In the genomic region with DNA sequence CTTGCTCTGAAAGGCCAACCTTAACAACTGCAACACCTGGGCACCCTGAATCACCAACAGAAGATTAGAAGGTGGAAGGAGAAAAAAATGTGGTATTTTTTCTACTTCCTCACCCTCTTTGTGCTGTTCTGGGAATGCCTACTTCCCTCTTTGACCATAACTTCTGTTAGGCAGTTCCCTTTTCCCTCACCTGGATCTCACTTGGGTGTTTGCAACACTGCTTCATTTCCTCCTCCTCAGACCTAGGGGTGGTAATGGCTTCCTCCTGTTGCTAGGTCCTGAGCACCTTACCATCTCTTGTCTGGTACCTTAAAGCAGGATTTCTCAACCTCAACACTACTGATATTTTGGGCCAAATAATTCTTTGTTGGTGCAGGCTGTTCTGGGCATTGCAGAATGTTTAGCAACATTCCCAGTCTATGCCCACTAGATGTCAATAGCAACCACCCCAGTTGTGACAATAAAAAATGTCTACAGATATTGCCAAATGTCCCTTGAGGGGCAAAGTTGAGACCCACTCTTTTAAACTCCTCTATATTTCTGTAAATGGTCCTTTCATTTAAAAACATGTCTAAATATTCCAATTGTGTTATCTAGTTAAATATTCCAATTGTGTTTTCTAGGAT, we compare ENCODE assay signal across 1 cellular context.
TF ChIP-seq lines count a peak whose summit lies in the region.

No MANE protein-coding gene starts in this region.

TF ChIP-seq in SK-N-SH, 30 proteins besides CTCF, POLR2A, EP300 and RAD21 (continued from another document):
- TF ChIP-seq, protein P1, sequence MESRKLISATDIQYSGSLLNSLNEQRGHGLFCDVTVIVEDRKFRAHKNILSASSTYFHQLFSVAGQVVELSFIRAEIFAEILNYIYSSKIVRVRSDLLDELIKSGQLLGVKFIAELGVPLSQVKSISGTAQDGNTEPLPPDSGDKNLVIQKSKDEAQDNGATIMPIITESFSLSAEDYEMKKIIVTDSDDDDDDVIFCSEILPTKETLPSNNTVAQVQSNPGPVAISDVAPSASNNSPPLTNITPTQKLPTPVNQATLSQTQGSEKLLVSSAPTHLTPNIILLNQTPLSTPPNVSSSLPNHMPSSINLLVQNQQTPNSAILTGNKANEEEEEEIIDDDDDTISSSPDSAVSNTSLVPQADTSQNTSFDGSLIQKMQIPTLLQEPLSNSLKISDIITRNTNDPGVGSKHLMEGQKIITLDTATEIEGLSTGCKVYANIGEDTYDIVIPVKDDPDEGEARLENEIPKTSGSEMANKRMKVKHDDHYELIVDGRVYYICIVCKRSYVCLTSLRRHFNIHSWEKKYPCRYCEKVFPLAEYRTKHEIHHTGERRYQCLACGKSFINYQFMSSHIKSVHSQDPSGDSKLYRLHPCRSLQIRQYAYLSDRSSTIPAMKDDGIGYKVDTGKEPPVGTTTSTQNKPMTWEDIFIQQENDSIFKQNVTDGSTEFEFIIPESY (IDR thresholded peaks at IDR 0.05; ENCODE audit: borderline replicate concordance, low read depth), result no peak
- TF ChIP-seq RFX5 (IDR thresholded peaks at IDR 0.05; ENCODE audit: low read length), result no peak
TF ChIP-seq in SK-N-SH: peak in this region for 0.
